8 cellular contexts compared by ENCODE assay signal in the genomic region with DNA sequence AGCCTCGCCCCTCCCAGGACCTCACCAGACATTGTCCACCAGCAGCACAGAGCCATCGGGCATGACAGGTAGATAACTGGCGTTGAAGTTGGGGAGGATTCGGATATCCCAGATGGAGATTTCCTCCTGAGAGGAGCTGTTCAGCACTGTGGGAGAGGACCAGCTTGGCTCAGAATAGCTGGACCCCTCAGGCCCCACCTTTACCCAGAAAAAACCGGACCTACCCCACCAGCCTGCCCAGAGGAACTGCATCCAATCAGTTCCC. TPM values are rescaled to one million over a fixed set of nuclear protein-coding genes. Genes with fewer than 3 reads are reported as not detected.
A peak's percentile ranks its signal among the peaks of the same experiment; 100 is the strongest.
DNase-seq lines count a peak whose midpoint lies in the region; ATAC-seq and TF ChIP-seq lines count a peak whose summit lies in the region.

No MANE protein-coding gene starts in this region.

- H3K4me3 ChIP-seq in subcutaneous abdominal adipose tissue (ENCODE audit: low read depth in 1 of 5, low read length in 5 of 5): no peak overlapping the region

- CTCF ChIA-PET in activated CD4-positive, alpha-beta memory T cell treated with anti-CD3 and anti-CD28 coated beads, Interleukin-2, amount 10 ng/mL, durations not matched to agents 7 days and 5 days (lab: Charles Lee): interaction anchor here (1.4 to 1.6 kb wide), 3 partner anchors 15 to 52 kb away, joined by 3 to 5 read pairs (median 4); no protein-coding TSS in a partner anchor

- peak overlapping the region; percentile 81 for H3K27ac Mint-ChIP-seq in activated T-cell treated with anti-CD3 and anti-CD28 coated beads, Interleukin-2, amount 50 U/mL, for 24 hours
- peak overlapping the region; percentile 66 for H3K27ac Mint-ChIP-seq in activated CD4-positive, alpha-beta memory T cell treated with anti-CD3 and anti-CD28 coated beads, Interleukin-2, amount 10 ng/mL, durations not matched to agents 7 days and 5 days
- no peak overlapping the region for H3K27ac Mint-ChIP-seq in glutamatergic neuron (ENCODE audit: unreplicated experiment)

- H3K4me1 ChIP-seq in subcutaneous abdominal adipose tissue (ENCODE audit: control insufficient read depth in 5 of 5, insufficient read depth in 5 of 5, low read length in 5 of 5): peaks cover 3 to 46% (median 31%) of the 10 kb centered on the region in 5 donors

- H3K36me3 ChIP-seq in subcutaneous abdominal adipose tissue (ENCODE audit: control insufficient read depth in 5 of 5, insufficient read depth in 5 of 5, low read length in 5 of 5): peaks cover 0 to 41% (median 36%) of the 10 kb centered on the region in 5 donors

- H3K27me3 Mint-ChIP-seq in activated T-cell treated with anti-CD3 and anti-CD28 coated beads, Interleukin-2, amount 50 U/mL, for 24 hours: no peaks in the 10 kb centered on the region
- no peaks in the 10 kb centered on the region for H3K27me3 Mint-ChIP-seq in activated CD4-positive, alpha-beta memory T cell treated with anti-CD3 and anti-CD28 coated beads, Interleukin-2, amount 10 ng/mL, durations not matched to agents 7 days and 5 days
- H3K27me3 Mint-ChIP-seq in glutamatergic neuron (ENCODE audit: unreplicated experiment): peaks cover 6% of the 10 kb centered on the region

- H3K4me3 Mint-ChIP-seq in activated T-cell treated with anti-CD3 and anti-CD28 coated beads, Interleukin-2, amount 50 U/mL, for 24 hours: peak overlapping the region; percentile 82
- peak overlapping the region; percentile 54 for H3K4me3 Mint-ChIP-seq in activated CD4-positive, alpha-beta memory T cell treated with anti-CD3 and anti-CD28 coated beads, Interleukin-2, amount 10 ng/mL, durations not matched to agents 7 days and 5 days
- peak overlapping the region; percentile 83 for H3K4me3 Mint-ChIP-seq in glutamatergic neuron (ENCODE audit: unreplicated experiment)

- no peak for ATAC-seq in HG03520 (IDR thresholded peaks at IDR 0.05; ENCODE audit: unreplicated experiment)

- H3K9me3 ChIP-seq in subcutaneous abdominal adipose tissue (ENCODE audit: control insufficient read depth in 5 of 5, low read length in 5 of 5): no peaks in the 10 kb centered on the region

- peaks cover 61% of the 10 kb centered on the region for H3K36me3 Mint-ChIP-seq in activated T-cell treated with anti-CD3 and anti-CD28 coated beads, Interleukin-2, amount 50 U/mL, for 24 hours (ENCODE audit: low read depth)
- peaks cover 53% of the 10 kb centered on the region for H3K36me3 Mint-ChIP-seq in activated CD4-positive, alpha-beta memory T cell treated with anti-CD3 and anti-CD28 coated beads, Interleukin-2, amount 10 ng/mL, durations not matched to agents 7 days and 5 days (ENCODE audit: low read depth)
- no peaks in the 10 kb centered on the region for H3K36me3 Mint-ChIP-seq in glutamatergic neuron (ENCODE audit: unreplicated experiment)

- H3K27ac ChIP-seq in subcutaneous abdominal adipose tissue (ENCODE audit: low read depth, low read length): no peak overlapping the region

- no peak for DNase-seq in activated T-cell treated with anti-CD3 and anti-CD28 coated beads, Interleukin-2, amount 50 U/mL, for 24 hours
- no peak for DNase-seq in activated T-cell treated with anti-CD3 and anti-CD28 coated beads, Interleukin-2, amount 50 U/mL, for 48 hours
- DNase-seq in activated CD4-positive, alpha-beta memory T cell treated with anti-CD3 and anti-CD28 coated beads, Interleukin-2, amount 10 ng/mL, durations not matched to agents 7 days and 5 days: no peak
- DNase-seq in glutamatergic neuron (no peak), AG08396 (ENCODE audit: low spot score) (no peak), iPS-NIHi11 (ENCODE audit: low spot score) (no peak)

- peak overlapping the region in 3 of 5 donors; percentile 74 to 87 (median 77) for H3K9ac ChIP-seq in subcutaneous abdominal adipose tissue (ENCODE audit: low read length in 5 of 5)

- no peaks in the 10 kb centered on the region for H3K27me3 ChIP-seq in subcutaneous abdominal adipose tissue (ENCODE audit: control insufficient read depth in 5 of 5, insufficient read depth in 4 of 5, low read length in 5 of 5)

- H3K9me3 Mint-ChIP-seq in activated T-cell treated with anti-CD3 and anti-CD28 coated beads, Interleukin-2, amount 50 U/mL, for 24 hours: no peaks in the 10 kb centered on the region
- no peaks in the 10 kb centered on the region for H3K9me3 Mint-ChIP-seq in activated CD4-positive, alpha-beta memory T cell treated with anti-CD3 and anti-CD28 coated beads, Interleukin-2, amount 10 ng/mL, durations not matched to agents 7 days and 5 days
- H3K9me3 Mint-ChIP-seq in glutamatergic neuron (ENCODE audit: unreplicated experiment): peaks cover 4% of the 10 kb centered on the region

- no peak for TF ChIP-seq CTCF in glutamatergic neuron (IDR thresholded peaks at IDR 0.05; ENCODE audit: partially characterized antibody, unreplicated experiment)

- peaks cover 56% of the 10 kb centered on the region for H3K4me1 Mint-ChIP-seq in activated T-cell treated with anti-CD3 and anti-CD28 coated beads, Interleukin-2, amount 50 U/mL, for 24 hours (ENCODE audit: low read depth)
- peaks cover 56% of the 10 kb centered on the region for H3K4me1 Mint-ChIP-seq in activated CD4-positive, alpha-beta memory T cell treated with anti-CD3 and anti-CD28 coated beads, Interleukin-2, amount 10 ng/mL, durations not matched to agents 7 days and 5 days
- H3K4me1 Mint-ChIP-seq in glutamatergic neuron (ENCODE audit: low read depth, unreplicated experiment): peaks cover 6% of the 10 kb centered on the region

- POLR2A ChIA-PET in activated CD4-positive, alpha-beta memory T cell treated with anti-CD3 and anti-CD28 coated beads, Interleukin-2, amount 10 ng/mL, durations not matched to agents 7 days and 5 days (lab: Charles Lee): interaction anchor here (0.9 to 4.2 kb wide), 11 partner anchors 7 to 62 kb away, joined by 3 to 27 read pairs (median 5); a partner anchor contains a TSS

RNA-seq across cellular contexts. Expression of a gene that starts 1.5 kb away (rescaled TPM):
- 10 to 100 TPM; 37.8 to 41.2 TPM for total RNA-seq in activated CD4-positive, alpha-beta memory T cell treated with anti-CD3 and anti-CD28 coated beads, Interleukin-2, amount 10 ng/mL, durations not matched to agents 7 days and 5 days
- total RNA-seq in glutamatergic neuron (ENCODE audit: unreplicated experiment): 42.4 TPM

RNA-seq across cellular contexts. Expression of a gene that starts 8.3 kb away (rescaled TPM):
- total RNA-seq in activated CD4-positive, alpha-beta memory T cell treated with anti-CD3 and anti-CD28 coated beads, Interleukin-2, amount 10 ng/mL, durations not matched to agents 7 days and 5 days: 100 to 1,000 TPM; 164 to 167 TPM
- total RNA-seq in glutamatergic neuron (ENCODE audit: unreplicated experiment): 66.9 TPM

RNA-seq across cellular contexts. Expression of a gene that starts 11.4 kb away (rescaled TPM):
- total RNA-seq in activated CD4-positive, alpha-beta memory T cell treated with anti-CD3 and anti-CD28 coated beads, Interleukin-2, amount 10 ng/mL, durations not matched to agents 7 days and 5 days: 1 to 10 TPM; 2.4 to 2.7 TPM
- total RNA-seq in glutamatergic neuron (ENCODE audit: unreplicated experiment): 30.9 TPM

RNA-seq across cellular contexts. Expression of a gene that starts 20.2 kb away (rescaled TPM):
- total RNA-seq in activated CD4-positive, alpha-beta memory T cell treated with anti-CD3 and anti-CD28 coated beads, Interleukin-2, amount 10 ng/mL, durations not matched to agents 7 days and 5 days: 1 to 10 TPM; 3.8 to 4.8 TPM
- total RNA-seq in glutamatergic neuron (ENCODE audit: unreplicated experiment): 530 TPM

RNA-seq across cellular contexts. Expression of a gene that starts 20.7 kb away (rescaled TPM):
- total RNA-seq in activated CD4-positive, alpha-beta memory T cell treated with anti-CD3 and anti-CD28 coated beads, Interleukin-2, amount 10 ng/mL, durations not matched to agents 7 days and 5 days: 10 to 100 TPM; 12.9 to 13.1 TPM
- 1.1 TPM for total RNA-seq in glutamatergic neuron (ENCODE audit: unreplicated experiment)
